ENCODE assay signal across 8 cellular contexts in genomic region chr5:163437011-163437308, GRCh38. TPM values are rescaled to one million over a fixed set of nuclear protein-coding genes. Genes with fewer than 3 reads are reported as not detected.
DNase-seq lines count a peak whose midpoint lies in the region; TF ChIP-seq lines count a peak whose summit lies in the region.

No MANE protein-coding gene starts in this region.

- H3K4me1 ChIP-seq in esophagus squamous epithelium = peaks cover 8 to 42% (median 24%) of the 10 kb centered on the region in 3 donors
- peaks cover 9% of the 10 kb centered on the region for H3K4me1 ChIP-seq in rectal smooth muscle tissue (ENCODE audit: control insufficient read depth, insufficient read depth, low read length)

- 1 to 3% methylated on average over 5 to 6 of the region's 6 CpGs for WGBS in esophagus squamous epithelium, 2 donors

- peak overlapping the region; percentile 94 to 98 (median 96) for H3K27ac ChIP-seq in esophagus squamous epithelium
- H3K27ac ChIP-seq in rectal smooth muscle tissue (ENCODE audit: low read depth, low read length) = peak overlapping the region; percentile 35

- TF ChIP-seq POLR2A in esophagus squamous epithelium (IDR thresholded peaks at IDR 0.05) = no peak

- H3K4me3 ChIP-seq in GM12864 (ENCODE audit: low read depth, low read length) (peak overlapping the region; percentile 99), esophagus squamous epithelium (peak overlapping the region; percentile 71 to 96 (median 94)), rectal smooth muscle tissue (ENCODE audit: low read length) (peak overlapping the region; percentile 91)

- intact Hi-C loops in esophagus squamous epithelium (cut with DNase I) (no loop called here), posterior vena cava (cut with DNase I) (no loop called here)

- TF ChIP-seq CTCF in GM12864 (IDR thresholded peaks at IDR 0.05; ENCODE audit: low read depth, low read length, missing control alignments) (no peak), esophagus squamous epithelium (IDR thresholded peaks at IDR 0.05) (no peak)

- DNase-seq in GM12864 (ENCODE audit: low read depth) (no peak), SK-N-DZ (ENCODE audit: low spot score) (peak; percentile 17), esophagus squamous epithelium (lab: John Stamatoyannopoulos, UW) (no peak), NCI-H774 (lab: John Stamatoyannopoulos, UW) (no peak), SHP77 treated with DMSO at 0.1 percent for 48 hours (lab: John Stamatoyannopoulos, UW) (no peak), posterior vena cava (ENCODE audit: low spot score) (no peak), DMS53 (lab: John Stamatoyannopoulos, UW) (no peak)

- no peaks in the 10 kb centered on the region for H3K9me3 ChIP-seq in esophagus squamous epithelium

- H3K27me3 ChIP-seq in esophagus squamous epithelium = no peaks in the 10 kb centered on the region
- no peaks in the 10 kb centered on the region for H3K27me3 ChIP-seq in rectal smooth muscle tissue (ENCODE audit: control insufficient read depth, insufficient read depth, low read length)

- H3K9ac ChIP-seq in rectal smooth muscle tissue (ENCODE audit: low read length) = no peak overlapping the region

- H3K36me3 ChIP-seq in esophagus squamous epithelium (peaks cover 0 to 28% (median 0%) of the 10 kb centered on the region in 3 donors), rectal smooth muscle tissue (ENCODE audit: control insufficient read depth, insufficient read depth, low read length) (no peaks in the 10 kb centered on the region)

RNA-seq across cellular contexts. Expression of gene CCNG1, which starts 0.4 kb away (rescaled TPM):
- 85.2 and 90.3 TPM in 2 replicates for polyA plus RNA-seq in SK-N-DZ (2014; cell fraction: cytosol; rRNA removed)
- polyA plus RNA-seq in SK-N-DZ (2014; cell fraction: nucleus; rRNA removed) = 47.7 and 57.7 TPM in 2 replicates
- total RNA-seq in esophagus squamous epithelium (100 to 1,000 TPM in 1 of 4 donors, 10 to 100 TPM in 3; 51.8 to 112 (median 69.2) TPM), posterior vena cava (100 to 1,000 TPM in 1 of 2 donors, 10 to 100 TPM in 1; 85.6 to 101 TPM)

RNA-seq across cellular contexts. Expression of gene NUDCD2, which starts 22.9 kb away (rescaled TPM):
- polyA plus RNA-seq in SK-N-DZ (2014; cell fraction: cytosol; rRNA removed) = 31.3 and 36.0 TPM in 2 replicates
- 31.5 and 31.6 TPM in 2 replicates for polyA plus RNA-seq in SK-N-DZ (2014; cell fraction: nucleus; rRNA removed)
- total RNA-seq in esophagus squamous epithelium (10 to 100 TPM in 1 of 4 donors, 1 to 10 TPM in 3; 2.5 to 11.6 (median 6.1) TPM), posterior vena cava (10 to 100 TPM; 17.8 to 21.6 TPM)

RNA-seq across cellular contexts. Expression of gene HMMR, which starts 23.5 kb away (rescaled TPM):
- 105 and 107 TPM in 2 replicates for polyA plus RNA-seq in SK-N-DZ (2014; cell fraction: cytosol; rRNA removed)
- 60.4 and 93.4 TPM in 2 replicates for polyA plus RNA-seq in SK-N-DZ (2014; cell fraction: nucleus; rRNA removed)
- total RNA-seq in esophagus squamous epithelium (10 to 100 TPM in 2 of 4 donors, 1 to 10 TPM in 2; 3.2 to 23.7 (median 11.1) TPM), posterior vena cava (under 1 TPM; 0.14 to 0.32 TPM)
